ENCODE assay signal across 1 cellular context in genomic region chr7:106767498-106768323, GRCh38.
TF ChIP-seq lines count a peak whose summit lies in the region.

No MANE protein-coding gene starts in this region.

TF ChIP-seq in GM12878, 131 proteins besides CTCF, POLR2A, EP300 and RAD21 (continued from another document):
- TF ChIP-seq ZNF687 (IDR thresholded peaks at IDR 0.05) (0 out of 2 replicates have a peak, but pooled peaks have one; percentile 18), STAT1 (conservative IDR thresholded peaks at IDR 0.05) (no peak), IKZF2 (IDR thresholded peaks at IDR 0.05) (peak; percentile 25 to 44; a peak in 1 of 4 replicates), TCF3 (IDR thresholded peaks at IDR 0.05; ENCODE audit: borderline replicate concordance, insufficient read depth, low read depth, low read length) (0 out of 2 replicates have a peak, but pooled peaks have one; percentile 23), TCF12 (IDR thresholded peaks at IDR 0.05; ENCODE audit: low read depth, low read length) (0 out of 2 replicates have a peak, but pooled peaks have one; percentile 37), POU2F2 (IDR thresholded peaks at IDR 0.05; ENCODE audit: borderline replicate concordance, low read depth, low read length) (no peak), BHLHE40 (IDR thresholded peaks at IDR 0.05; ENCODE audit: borderline replicate concordance in 1 of 2, low read depth in 2 of 2, low read length in 1 of 2) (peak; percentile 79 to 88), IKZF1 (conservative IDR thresholded peaks at IDR 0.05) (no peak; the same call in 1 of the 2 replicates)
- TF ChIP-seq, protein P1, sequence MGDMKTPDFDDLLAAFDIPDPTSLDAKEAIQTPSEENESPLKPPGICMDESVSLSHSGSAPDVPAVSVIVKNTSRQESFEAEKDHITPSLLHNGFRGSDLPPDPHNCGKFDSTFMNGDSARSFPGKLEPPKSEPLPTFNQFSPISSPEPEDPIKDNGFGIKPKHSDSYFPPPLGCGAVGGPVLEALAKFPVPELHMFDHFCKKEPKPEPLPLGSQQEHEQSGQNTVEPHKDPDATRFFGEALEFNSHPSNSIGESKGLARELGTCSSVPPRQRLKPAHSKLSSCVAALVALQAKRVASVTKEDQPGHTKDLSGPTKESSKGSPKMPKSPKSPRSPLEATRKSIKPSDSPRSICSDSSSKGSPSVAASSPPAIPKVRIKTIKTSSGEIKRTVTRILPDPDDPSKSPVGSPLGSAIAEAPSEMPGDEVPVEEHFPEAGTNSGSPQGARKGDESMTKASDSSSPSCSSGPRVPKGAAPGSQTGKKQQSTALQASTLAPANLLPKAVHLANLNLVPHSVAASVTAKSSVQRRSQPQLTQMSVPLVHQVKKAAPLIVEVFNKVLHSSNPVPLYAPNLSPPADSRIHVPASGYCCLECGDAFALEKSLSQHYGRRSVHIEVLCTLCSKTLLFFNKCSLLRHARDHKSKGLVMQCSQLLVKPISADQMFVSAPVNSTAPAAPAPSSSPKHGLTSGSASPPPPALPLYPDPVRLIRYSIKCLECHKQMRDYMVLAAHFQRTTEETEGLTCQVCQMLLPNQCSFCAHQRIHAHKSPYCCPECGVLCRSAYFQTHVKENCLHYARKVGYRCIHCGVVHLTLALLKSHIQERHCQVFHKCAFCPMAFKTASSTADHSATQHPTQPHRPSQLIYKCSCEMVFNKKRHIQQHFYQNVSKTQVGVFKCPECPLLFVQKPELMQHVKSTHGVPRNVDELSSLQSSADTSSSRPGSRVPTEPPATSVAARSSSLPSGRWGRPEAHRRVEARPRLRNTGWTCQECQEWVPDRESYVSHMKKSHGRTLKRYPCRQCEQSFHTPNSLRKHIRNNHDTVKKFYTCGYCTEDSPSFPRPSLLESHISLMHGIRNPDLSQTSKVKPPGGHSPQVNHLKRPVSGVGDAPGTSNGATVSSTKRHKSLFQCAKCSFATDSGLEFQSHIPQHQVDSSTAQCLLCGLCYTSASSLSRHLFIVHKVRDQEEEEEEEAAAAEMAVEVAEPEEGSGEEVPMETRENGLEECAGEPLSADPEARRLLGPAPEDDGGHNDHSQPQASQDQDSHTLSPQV (IDR thresholded peaks at IDR 0.05), result peak; percentile 59; the same call in 1 of the 2 replicates
- TF ChIP-seq, protein P2, sequence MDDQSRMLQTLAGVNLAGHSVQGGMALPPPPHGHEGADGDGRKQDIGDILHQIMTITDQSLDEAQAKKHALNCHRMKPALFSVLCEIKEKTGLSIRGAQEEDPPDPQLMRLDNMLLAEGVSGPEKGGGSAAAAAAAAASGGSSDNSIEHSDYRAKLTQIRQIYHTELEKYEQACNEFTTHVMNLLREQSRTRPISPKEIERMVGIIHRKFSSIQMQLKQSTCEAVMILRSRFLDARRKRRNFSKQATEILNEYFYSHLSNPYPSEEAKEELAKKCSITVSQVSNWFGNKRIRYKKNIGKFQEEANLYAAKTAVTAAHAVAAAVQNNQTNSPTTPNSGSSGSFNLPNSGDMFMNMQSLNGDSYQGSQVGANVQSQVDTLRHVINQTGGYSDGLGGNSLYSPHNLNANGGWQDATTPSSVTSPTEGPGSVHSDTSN (IDR thresholded peaks at IDR 0.05; ENCODE audit: insufficient replicate concordance, low read depth, low read length), result peak; percentile 8
